In the genomic region with DNA sequence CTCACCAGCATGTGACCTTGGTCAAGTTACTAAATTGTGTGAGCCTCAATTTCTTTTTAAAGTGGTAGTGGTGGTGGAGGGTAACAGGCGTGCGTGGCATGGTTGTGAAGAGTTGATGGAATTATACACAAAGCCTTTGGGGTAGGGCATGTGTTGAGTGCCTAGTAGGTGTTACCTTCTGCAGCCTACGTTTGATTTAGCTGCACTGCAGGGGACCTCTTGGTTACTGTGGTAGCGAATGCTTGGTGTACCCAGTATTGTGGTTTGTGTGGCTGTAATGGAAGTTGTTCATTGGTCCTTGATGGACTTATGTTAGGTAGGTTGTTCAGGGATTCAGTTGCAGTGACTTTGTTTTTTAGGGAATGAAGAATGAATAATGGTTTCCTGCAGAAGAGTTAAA, we compare ENCODE assay signal across 19 cellular contexts. TPM values are rescaled to one million over a fixed set of nuclear protein-coding genes. Genes with fewer than 3 reads are reported as not detected.
A peak's percentile ranks its signal among the peaks of the same experiment; 100 is the strongest.
DNase-seq lines count a peak whose midpoint lies in the region; ATAC-seq and TF ChIP-seq lines count a peak whose summit lies in the region.
"Had no signal": no experiment of that assay in that cellular context is flagged by ENCODE, and none has a peak within 500 bp of the region (broad histone marks: within the 10 kb centered on the region; RNA-seq: fewer than 3 reads in every experiment).

No MANE protein-coding gene starts in this region.

- H3K9me3 ChIP-seq in endodermal cell (ENCODE audit: control insufficient read depth, low read length), result no peaks in the 10 kb centered on the region
- H3K9me3 ChIP-seq: esophagus muscularis mucosa, heart left ventricle, ovary, Peyer's patch had no signal

- TF ChIP-seq CTCF in WTC11 (IDR thresholded peaks at IDR 0.05) (no peak), endodermal cell (conservative IDR thresholded peaks at IDR 0.05) (no peak)

- no peak overlapping the region for H3K4me3 Mint-ChIP-seq in activated T-cell treated with anti-CD3 and anti-CD28 coated beads, Interleukin-2, amount 50 U/mL, for 72 hours
- H3K4me3 Mint-ChIP-seq in WTC11 (no peak overlapping the region), endodermal cell (no peak overlapping the region)

- H3K4me1 Mint-ChIP-seq in activated T-cell treated with anti-CD3 and anti-CD28 coated beads, Interleukin-2, amount 50 U/mL, for 72 hours (ENCODE audit: low read depth), result peaks cover 76% of the 10 kb centered on the region
- H3K4me1 Mint-ChIP-seq in WTC11, result peaks cover 11% of the 10 kb centered on the region; the same call in 1 of the 2 replicates
- H3K4me1 Mint-ChIP-seq in endodermal cell, result peaks cover 11% of the 10 kb centered on the region

- WGBS in endodermal cell (ENCODE audit: insufficient coverage in 1 of 2, insufficient read length in 1 of 2), 2 experiments, result 90 to 100% methylated on average over 1 to 4 of the region's 4 CpGs

- no peaks in the 10 kb centered on the region for H3K4me1 ChIP-seq in endodermal cell (ENCODE audit: control insufficient read depth, insufficient read depth, low read length)

- no peaks in the 10 kb centered on the region for H3K27me3 ChIP-seq in endodermal cell (ENCODE audit: control insufficient read depth, insufficient read depth, low read length, poor library complexity, severe bottlenecking)
- H3K27me3 ChIP-seq: esophagus muscularis mucosa, heart left ventricle, ovary, Peyer's patch had no signal

- no peaks in the 10 kb centered on the region for H3K27me3 Mint-ChIP-seq in activated T-cell treated with anti-CD3 and anti-CD28 coated beads, Interleukin-2, amount 50 U/mL, for 72 hours (ENCODE audit: low read depth)
- H3K27me3 Mint-ChIP-seq in WTC11 (ENCODE audit: low read depth) (no peaks in the 10 kb centered on the region), endodermal cell (ENCODE audit: insufficient read depth) (no peaks in the 10 kb centered on the region)

- H3K9me3 Mint-ChIP-seq in activated T-cell treated with anti-CD3 and anti-CD28 coated beads, Interleukin-2, amount 50 U/mL, for 72 hours, result no peaks in the 10 kb centered on the region
- H3K9me3 Mint-ChIP-seq in WTC11 (no peaks in the 10 kb centered on the region), endodermal cell (no peaks in the 10 kb centered on the region)

- no peak overlapping the region for H3K27ac ChIP-seq in endodermal cell (ENCODE audit: low read depth, low read length)
- H3K27ac ChIP-seq: ovary, Peyer's patch had no signal

- POLR2A ChIA-PET in WTC11 (lab: Charles Lee), result no interaction called here

- H3K9ac ChIP-seq in endodermal cell (ENCODE audit: extremely low read depth, low read length, poor library complexity, severe bottlenecking), result no peak overlapping the region

- H3K36me3 ChIP-seq in endodermal cell (ENCODE audit: control insufficient read depth, insufficient read depth, low read length), result peaks cover 87% of the 10 kb centered on the region
- H3K36me3 ChIP-seq: ovary had no signal

- peak overlapping the region; percentile 51 for H3K27ac Mint-ChIP-seq in activated T-cell treated with anti-CD3 and anti-CD28 coated beads, Interleukin-2, amount 50 U/mL, for 72 hours
- H3K27ac Mint-ChIP-seq in WTC11 (peak overlapping the region; percentile 73), endodermal cell (peak overlapping the region; percentile 65)

- CTCF ChIA-PET in WTC11 (lab: Charles Lee), result no interaction called here

- H3K36me3 Mint-ChIP-seq in activated T-cell treated with anti-CD3 and anti-CD28 coated beads, Interleukin-2, amount 50 U/mL, for 72 hours (ENCODE audit: insufficient read depth in 2 of 2), result peaks cover 7 to 29% of the 10 kb centered on the region in 2 donors
- H3K36me3 Mint-ChIP-seq in WTC11 (peaks cover 85% of the 10 kb centered on the region), endodermal cell (ENCODE audit: low read depth) (peaks cover 79% of the 10 kb centered on the region)

- H3K4me3 ChIP-seq in endodermal cell (ENCODE audit: low read length), result no peak overlapping the region
- H3K4me3 ChIP-seq: esophagus muscularis mucosa, heart left ventricle, ovary, Peyer's patch, smooth muscle cell had no signal

- ATAC-seq in activated T-cell treated with anti-CD3 and anti-CD28 coated beads, Interleukin-2, amount 50 U/mL, for 72 hours (replicated peaks in 1 of 2), result peak in 1 of 2 donors; percentile 20
- no peak for ATAC-seq in WTC11
- ATAC-seq in stimulated activated naive CD8-positive, alpha-beta T cell treated with anti-CD3 and anti-CD28 coated beads, Interleukin-15, Interleukin-2, amounts not matched to agents 100 U/mL and 50 U/mL, for 24 hours, result peak; percentile 41
- no peak for ATAC-seq in HG02885 (IDR thresholded peaks at IDR 0.05; ENCODE audit: poor library complexity, unreplicated experiment)
- ATAC-seq in GM21390 (IDR thresholded peaks at IDR 0.05; ENCODE audit: unreplicated experiment), result no peak
- no peak for ATAC-seq in HG03521 (IDR thresholded peaks at IDR 0.05; ENCODE audit: unreplicated experiment)
- ATAC-seq: heart left ventricle had no signal

- no peak for DNase-seq in activated T-cell treated with anti-CD3 and anti-CD28 coated beads, Interleukin-2, amount 50 U/mL, for 72 hours
- DNase-seq in activated T-cell treated with anti-CD3 and anti-CD28 coated beads for 4 hours (no peak), WTC11 (ENCODE audit: low spot score) (no peak), endodermal cell (no peak)
- DNase-seq in stimulated activated naive CD8-positive, alpha-beta T cell treated with anti-CD3 and anti-CD28 coated beads, Interleukin-15, Interleukin-2, amounts not matched to agents 100 U/mL and 50 U/mL, for 24 hours, result no peak
- DNase-seq: ACHN; dermis blood vessel endothelial cell; H7; heart left ventricle; kidney; NCI-H2029 treated with DMSO at 0.1 percent for 48 hours; ovary; stimulated activated naive CD4-positive, alpha-beta T cell treated with Interleukin-2 at 50 U/mL for 16 hours had no signal

TF ChIP-seq in WTC11, 78 proteins besides CTCF, POLR2A, EP300 and RAD21 (continues in another document):
- TF ChIP-seq FOXJ3 (CRISPR knock-in tag; IDR thresholded peaks at IDR 0.05; ENCODE audit: borderline replicate concordance), result no peak
- TF ChIP-seq, protein P1, sequence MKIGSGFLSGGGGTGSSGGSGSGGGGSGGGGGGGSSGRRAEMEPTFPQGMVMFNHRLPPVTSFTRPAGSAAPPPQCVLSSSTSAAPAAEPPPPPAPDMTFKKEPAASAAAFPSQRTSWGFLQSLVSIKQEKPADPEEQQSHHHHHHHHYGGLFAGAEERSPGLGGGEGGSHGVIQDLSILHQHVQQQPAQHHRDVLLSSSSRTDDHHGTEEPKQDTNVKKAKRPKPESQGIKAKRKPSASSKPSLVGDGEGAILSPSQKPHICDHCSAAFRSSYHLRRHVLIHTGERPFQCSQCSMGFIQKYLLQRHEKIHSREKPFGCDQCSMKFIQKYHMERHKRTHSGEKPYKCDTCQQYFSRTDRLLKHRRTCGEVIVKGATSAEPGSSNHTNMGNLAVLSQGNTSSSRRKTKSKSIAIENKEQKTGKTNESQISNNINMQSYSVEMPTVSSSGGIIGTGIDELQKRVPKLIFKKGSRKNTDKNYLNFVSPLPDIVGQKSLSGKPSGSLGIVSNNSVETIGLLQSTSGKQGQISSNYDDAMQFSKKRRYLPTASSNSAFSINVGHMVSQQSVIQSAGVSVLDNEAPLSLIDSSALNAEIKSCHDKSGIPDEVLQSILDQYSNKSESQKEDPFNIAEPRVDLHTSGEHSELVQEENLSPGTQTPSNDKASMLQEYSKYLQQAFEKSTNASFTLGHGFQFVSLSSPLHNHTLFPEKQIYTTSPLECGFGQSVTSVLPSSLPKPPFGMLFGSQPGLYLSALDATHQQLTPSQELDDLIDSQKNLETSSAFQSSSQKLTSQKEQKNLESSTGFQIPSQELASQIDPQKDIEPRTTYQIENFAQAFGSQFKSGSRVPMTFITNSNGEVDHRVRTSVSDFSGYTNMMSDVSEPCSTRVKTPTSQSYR (CRISPR knock-in tag; IDR thresholded peaks at IDR 0.05), result no peak
- TF ChIP-seq ZNF671 (CRISPR knock-in tag; IDR thresholded peaks at IDR 0.05), result no peak
- TF ChIP-seq ZNF425 (CRISPR knock-in tag; conservative IDR thresholded peaks at IDR 0.05), result no peak

RNA-seq across cellular contexts. Expression of gene PRAM1, which starts 24.6 kb away (rescaled TPM):
- total RNA-seq in activated T-cell treated with anti-CD3 and anti-CD28 coated beads, Interleukin-2, amount 50 U/mL, for 72 hours, result 1 to 10 TPM; 1.3 to 1.9 TPM
- total RNA-seq in WTC11 (2021) (0.46 to 1.1 TPM (median 0.66 TPM) in 3 replicates), endodermal cell (1 to 10 TPM in 1 of 2 donors, under 1 TPM in 1; 0.40 to 1.9 TPM)
- 1.00 TPM for polyA plus RNA-seq in endodermal cell (2013, experiment 1 of 2)
- 0.58 TPM for polyA plus RNA-seq in endodermal cell (2013, experiment 2 of 2)
- total RNA-seq: dermis blood vessel endothelial cell, smooth muscle cell had no signal

RNA-seq across cellular contexts. Expression of gene HNRNPM, which starts 33.1 kb away (rescaled TPM):
- 100 to 1,000 TPM; 168 to 183 TPM for total RNA-seq in activated T-cell treated with anti-CD3 and anti-CD28 coated beads, Interleukin-2, amount 50 U/mL, for 72 hours
- 309 to 416 TPM (median 343 TPM) in 3 replicates for total RNA-seq in WTC11 (2021)
- 100 to 1,000 TPM; 271 to 370 TPM for total RNA-seq in endodermal cell
- polyA plus RNA-seq in endodermal cell (2013, experiment 1 of 2), result 198 TPM
- 223 TPM for polyA plus RNA-seq in endodermal cell (2013, experiment 2 of 2)

RNA-seq across cellular contexts. Expression of gene ZNF414, which starts 36.1 kb away (rescaled TPM):
- 10 to 100 TPM; 25.7 to 29.9 TPM for total RNA-seq in activated T-cell treated with anti-CD3 and anti-CD28 coated beads, Interleukin-2, amount 50 U/mL, for 72 hours
- total RNA-seq in WTC11 (2021) (38.2 to 47.4 TPM (median 46.1 TPM) in 3 replicates), endodermal cell (10 to 100 TPM; 22.6 to 23.7 TPM)
- 20.2 TPM for polyA plus RNA-seq in endodermal cell (2013, experiment 1 of 2)
- polyA plus RNA-seq in endodermal cell (2013, experiment 2 of 2), result 25.0 TPM
